Comparison of ENCODE assay signal across 20 cellular contexts in genomic region chr9:69466151-69466550, GRCh38.
DNase-seq lines count a peak whose midpoint lies in the region; ATAC-seq and TF ChIP-seq lines count a peak whose summit lies in the region.
"Had no signal": no experiment of that assay in that cellular context is flagged by ENCODE, and none has a peak within 500 bp of the region (broad histone marks: within the 10 kb centered on the region; RNA-seq: fewer than 3 reads in every experiment).

No MANE protein-coding gene starts in this region.

- DNase-seq in EH (ENCODE audit: low read depth) (peak; percentile 27), IMR-90 (peak; percentile 84), fibroblast of mammary gland (ENCODE audit: low read depth) (peak; percentile 55), psoas muscle (no peak), MV-4-11 (lab: John Stamatoyannopoulos, UW) (no peak), natural killer cell (no peak), NCI-H1417 treated with DMSO at 0.1 percent for 48 hours (lab: John Stamatoyannopoulos, UW) (no peak), cortex of kidney (lab: John Stamatoyannopoulos, UW) (no peak)
- DNase-seq: activated CD4-positive, alpha-beta T cell treated with anti-CD3 and anti-CD28 coated beads for 1 hour; glutamatergic neuron; KBM-7; mucosa of descending colon; NCI-H1930; NCI-H446; Peyer's patch; stimulated activated CD4-positive, alpha-beta T cell treated with anti-CD3 and anti-CD28 coated beads, Interleukin-2, amount 100 ng/mL, for 48 hours had no signal

- in situ Hi-C loops in IMR-90 (cut with MboI; ENCODE audit: low sequenced_read_pairs): no loop called here

- no peaks in the 10 kb centered on the region for H3K9me1 ChIP-seq in IMR-90 (ENCODE audit: insufficient read depth, low read length)

- no TSS peak for BruUV-seq in IMR-90 (replicated peaks; lab: Mats Ljungman, UMichigan)

- POLR2A ChIA-PET in IMR-90 (lab: Charles Lee; ENCODE audit: unreplicated experiment): no interaction called here

- H3K4me3 ChIP-seq in IMR-90 (ENCODE audit: insufficient read depth, low read depth, low read length): no peak overlapping the region
- no peak overlapping the region for H3K4me3 ChIP-seq in fibroblast of mammary gland (ENCODE audit: control insufficient read depth, low read depth, low read length)
- no peak overlapping the region for H3K4me3 ChIP-seq in psoas muscle
- H3K4me3 ChIP-seq: mucosa of descending colon, Peyer's patch had no signal

- H3K9me3 Mint-ChIP-seq in natural killer cell: no peaks in the 10 kb centered on the region
- H3K9me3 Mint-ChIP-seq: activated naive CD4-positive, alpha-beta T cell treated with anti-CD3 and anti-CD28 coated beads, Interleukin-2, amount 50 U/mL, for 24 hours; dendritic cell treated with granulocyte-macrophage colony-stimulating factor and Interleukin-4, amounts not matched to agents 40 ng/mL and 50 ng/mL, for 4 days had no signal

- H3K4me3 Mint-ChIP-seq in natural killer cell: no peak overlapping the region
- H3K4me3 Mint-ChIP-seq: activated naive CD4-positive, alpha-beta T cell treated with anti-CD3 and anti-CD28 coated beads, Interleukin-2, amount 50 U/mL, for 24 hours; dendritic cell treated with granulocyte-macrophage colony-stimulating factor and Interleukin-4, amounts not matched to agents 40 ng/mL and 50 ng/mL, for 4 days had no signal

- H3K4me1 Mint-ChIP-seq in natural killer cell: no peaks in the 10 kb centered on the region
- H3K4me1 Mint-ChIP-seq: activated naive CD4-positive, alpha-beta T cell treated with anti-CD3 and anti-CD28 coated beads, Interleukin-2, amount 50 U/mL, for 24 hours had no signal

- ATAC-seq in IMR-90 (ENCODE audit: low read depth) (peak; percentile 67), psoas muscle (peak in 3 of 4 donors; percentile 13 to 17 (median 16)), natural killer cell (no peak)
- ATAC-seq: HCT116, mucosa of descending colon had no signal

- H2BK20ac ChIP-seq in IMR-90 (ENCODE audit: low read depth, low read length): no peak overlapping the region

- no peak overlapping the region for H2AK9ac ChIP-seq in IMR-90 (replicated peaks; ENCODE audit: low read depth, low read length, poor library complexity)

- no peak overlapping the region for H3K18ac ChIP-seq in IMR-90 (ENCODE audit: low read depth, low read length)

- H3K14ac ChIP-seq in IMR-90 (replicated peaks; ENCODE audit: low read depth, low read length): no peak overlapping the region

- no peak for TF ChIP-seq CTCF in IMR-90 (conservative IDR thresholded peaks at IDR 0.05; ENCODE audit: low read depth, low read length)
- no peak for TF ChIP-seq CTCF in fibroblast of mammary gland (conservative IDR thresholded peaks at IDR 0.05; ENCODE audit: control insufficient read depth, insufficient read depth, low read depth, low read length)
- no peak for TF ChIP-seq CTCF in psoas muscle (IDR thresholded peaks at IDR 0.05)
- no peak for TF ChIP-seq CTCF in natural killer cell (IDR thresholded peaks at IDR 0.05)

- WGBS in IMR-90 (ENCODE audit: extremely low coverage in 2 of 2, insufficient read length in 1 of 2), 2 experiments: 55% methylated on average over 5 of the region's 8 CpGs; no CpG with 5 or more reads in 1 of the 2 experiments
- WGBS in psoas muscle, 3 donors: 76 to 88% (median 81%) methylated on average over 8 of the region's 8 CpGs

- H3K4me1 ChIP-seq in IMR-90 (ENCODE audit: control insufficient read depth, insufficient read depth, low read length) (no peaks in the 10 kb centered on the region; the same call in 1 of the 2 replicates), psoas muscle (peaks cover 5% of the 10 kb centered on the region)

- no peak overlapping the region for H3K23ac ChIP-seq in IMR-90 (ENCODE audit: low read depth, low read length)

- no peak overlapping the region for H4K5ac ChIP-seq in IMR-90 (ENCODE audit: low read depth, low read length)

- 0 out of 4 replicates have a peak overlapping the region, but pooled peaks of 1 of the 2 experiments have one; percentile 14 for H4K8ac ChIP-seq in IMR-90 (ENCODE audit: low read depth in 2 of 2, low read length in 2 of 2)

- H2BK120ac ChIP-seq in IMR-90 (ENCODE audit: low read depth, low read length): no peak overlapping the region

- no peaks in the 10 kb centered on the region for H3K36me3 ChIP-seq in IMR-90 (ENCODE audit: control insufficient read depth, insufficient read depth, low read length)
- peaks cover 0 to 6% of the 10 kb centered on the region in 2 donors for H3K36me3 ChIP-seq in psoas muscle (ENCODE audit: insufficient read depth in 1 of 2, low read depth in 1 of 2)
- H3K36me3 ChIP-seq: Peyer's patch had no signal

- H3K9ac ChIP-seq in IMR-90 (ENCODE audit: low read depth, low read length): no peak overlapping the region

- no peak overlapping the region for H3K56ac ChIP-seq in IMR-90 (ENCODE audit: extremely low read depth, insufficient read depth, low read length)

- H3K27me3 ChIP-seq in IMR-90 (ENCODE audit: control insufficient read depth, insufficient read depth, low read length): no peaks in the 10 kb centered on the region
- no peaks in the 10 kb centered on the region for H3K27me3 ChIP-seq in psoas muscle (ENCODE audit: insufficient read depth in 3 of 3, low read length in 2 of 3)
- H3K27me3 ChIP-seq: Peyer's patch had no signal

- CTCF ChIA-PET in IMR-90 (lab: Yijun Ruan, JAX): interaction anchor here (1.3 kb wide), 1 partner anchor 9 kb away, joined by 3 read pairs; no protein-coding TSS in a partner anchor

- no peak overlapping the region for H3K27ac Mint-ChIP-seq in natural killer cell
- H3K27ac Mint-ChIP-seq: activated naive CD4-positive, alpha-beta T cell treated with anti-CD3 and anti-CD28 coated beads, Interleukin-2, amount 50 U/mL, for 24 hours; dendritic cell treated with granulocyte-macrophage colony-stimulating factor and Interleukin-4, amounts not matched to agents 40 ng/mL and 50 ng/mL, for 4 days had no signal

- intact Hi-C loops in IMR-90 (cut with micrococcal nuclease): loop anchor here (5.0 kb wide), 1 partner anchor 141 kb away; no protein-coding TSS in a partner anchor
- intact Hi-C loops in psoas muscle (cut with DNase I): no loop called here
- intact Hi-C loops in natural killer cell (cut with micrococcal nuclease): no loop called here

- dilution Hi-C loops in IMR-90 (cut with HindIII; ENCODE audit: low sequenced_read_pairs, unreplicated experiment): no loop called here

- no peaks in the 10 kb centered on the region for H3K9me3 ChIP-seq in IMR-90 (ENCODE audit: control insufficient read depth, insufficient read depth, low read length)
- H3K9me3 ChIP-seq in psoas muscle: no peaks in the 10 kb centered on the region
- H3K9me3 ChIP-seq: mucosa of descending colon, Peyer's patch had no signal

- no peak overlapping the region for H3K4me2 ChIP-seq in IMR-90 (ENCODE audit: low read depth, low read length)

- H2BK15ac ChIP-seq in IMR-90 (ENCODE audit: low read depth, low read length): no peak overlapping the region

- H2AFZ ChIP-seq in IMR-90 (replicated peaks; ENCODE audit: low read length, poor library complexity): peak overlapping the region; percentile 77

- no peaks in the 10 kb centered on the region for H4K20me1 ChIP-seq in IMR-90 (ENCODE audit: insufficient read depth, low read length)

- no peak overlapping the region; the same call in 1 of the 2 replicates for H3K4ac ChIP-seq in IMR-90 (ENCODE audit: low read depth, low read length)

- H3K27ac ChIP-seq in IMR-90 (ENCODE audit: insufficient read depth, low read length) (no peak overlapping the region), psoas muscle (no peak overlapping the region)
- H3K27ac ChIP-seq: C4-2B, Peyer's patch had no signal

- no peak for TF ChIP-seq RAD21 in IMR-90 (IDR thresholded peaks at IDR 0.05; ENCODE audit: low read length)

- no peaks in the 10 kb centered on the region for H3K36me3 Mint-ChIP-seq in natural killer cell
- H3K36me3 Mint-ChIP-seq: activated naive CD4-positive, alpha-beta T cell treated with anti-CD3 and anti-CD28 coated beads, Interleukin-2, amount 50 U/mL, for 24 hours had no signal

- H2BK5ac ChIP-seq in IMR-90 (ENCODE audit: low read depth, low read length, poor library complexity, severe bottlenecking): no peak overlapping the region

- H3K79me1 ChIP-seq in IMR-90 (ENCODE audit: low read depth in 1 of 2, low read length in 2 of 2): no peaks in the 10 kb centered on the region

- no peak overlapping the region for H4K91ac ChIP-seq in IMR-90 (ENCODE audit: insufficient read depth, low read depth, low read length)

- no peak overlapping the region for H2AK5ac ChIP-seq in IMR-90 (ENCODE audit: low read depth, low read length)

- H3K27me3 Mint-ChIP-seq in natural killer cell (ENCODE audit: low read depth in 2 of 2): peaks cover under 1 to 5% of the 10 kb centered on the region in 2 donors
- H3K27me3 Mint-ChIP-seq: activated naive CD4-positive, alpha-beta T cell treated with anti-CD3 and anti-CD28 coated beads, Interleukin-2, amount 50 U/mL, for 24 hours; dendritic cell treated with granulocyte-macrophage colony-stimulating factor and Interleukin-4, amounts not matched to agents 40 ng/mL and 50 ng/mL, for 4 days had no signal

- no peak for TF ChIP-seq POLR2A in IMR-90 (IDR thresholded peaks at IDR 0.05; ENCODE audit: low read depth, low read length)

TF ChIP-seq in IMR-90, 13 proteins besides CTCF, POLR2A, EP300 and RAD21 (continues in another document):
- TF ChIP-seq MAZ (IDR thresholded peaks at IDR 0.05; ENCODE audit: borderline replicate concordance, low read depth, low read length) (no peak), FOS (IDR thresholded peaks at IDR 0.05; ENCODE audit: low read depth, low read length) (no peak), RCOR1 (IDR thresholded peaks at IDR 0.05; ENCODE audit: insufficient replicate concordance, low read length) (no peak), RFX5 (IDR thresholded peaks at IDR 0.05; ENCODE audit: low read depth, low read length) (no peak), ELK1 (IDR thresholded peaks at IDR 0.05; ENCODE audit: borderline replicate concordance, low read depth, low read length) (no peak), USF2 (IDR thresholded peaks at IDR 0.05; ENCODE audit: low read depth, low read length) (peak; percentile 83), CHD1 (IDR thresholded peaks at IDR 0.05; ENCODE audit: low read depth, low read length) (no peak)

Comparison
In these comparisons a context has a peak if more than half of its experiments do, and no peak if none do; other contexts are left out.
1. DNase-seq: peak in EH (single experiment), IMR-90 (single experiment) and fibroblast of mammary gland (single experiment); none in psoas muscle (0 of 2), MV-4-11 (single experiment), natural killer cell (single experiment), NCI-H1417 treated with DMSO at 0.1 percent for 48 hours (single experiment) and cortex of kidney (single experiment).
2. ATAC-seq: peak in IMR-90 (single experiment) and psoas muscle (3 of 4); none in natural killer cell (0 of 3).